In the genomic region with DNA sequence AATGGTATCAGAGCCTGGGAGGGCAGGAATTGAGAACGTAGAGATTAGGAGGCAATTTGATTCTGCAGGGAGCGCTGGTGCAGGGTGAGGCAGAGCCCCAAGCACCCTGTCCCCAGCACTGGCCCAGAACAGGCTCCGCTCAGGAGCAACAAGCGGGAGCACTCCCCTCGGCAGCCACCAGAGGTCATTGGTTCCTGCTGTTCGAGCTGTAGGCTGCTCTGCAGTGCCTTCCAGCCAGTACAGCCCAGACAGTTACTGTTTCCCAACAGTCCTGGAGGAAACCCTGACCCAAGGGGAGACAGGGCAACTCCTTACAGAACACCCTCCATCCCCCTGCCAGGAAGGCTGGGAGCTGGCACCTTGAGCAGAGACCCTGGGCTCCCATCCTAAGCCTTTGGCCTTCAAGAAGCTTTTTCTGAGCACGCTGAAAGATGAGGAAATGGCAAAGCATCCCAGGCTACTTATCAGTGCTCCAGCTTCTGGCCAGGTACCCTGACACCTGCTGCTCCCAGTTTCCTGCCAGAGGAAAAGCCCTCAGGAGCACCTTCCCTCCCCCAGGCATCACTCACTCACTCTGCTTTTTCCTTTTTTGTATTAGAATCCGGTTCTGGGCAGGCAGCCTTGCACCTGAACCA, we compare ENCODE assay signal across 8 cellular contexts.
DNase-seq lines count a peak whose midpoint lies in the region; ATAC-seq, FAIRE-seq and TF ChIP-seq lines count a peak whose summit lies in the region.

No MANE protein-coding gene starts in this region.

- H3K4me3 ChIP-seq in LNCaP clone FGC (ENCODE audit: low read depth, low read length), result no peak overlapping the region

- ATAC-seq in GM21723 (IDR thresholded peaks at IDR 0.05; ENCODE audit: unreplicated experiment), result peak; percentile 84

- TF ChIP-seq CTCF in LNCaP clone FGC (IDR thresholded peaks at IDR 0.05; ENCODE audit: control insufficient read depth, extremely low read depth, insufficient read depth), result peak; percentile 95

- FAIRE-seq in urothelium cell line (lab: Jason Lieb, UNC), result peak; percentile 46

- DNase-seq in DMS53 (lab: John Stamatoyannopoulos, UW) (peak; percentile 95), LNCaP clone FGC (ENCODE audit: low read depth) (no peak), SHP77 treated with DMSO at 0.1 percent for 48 hours (lab: John Stamatoyannopoulos, UW) (peak; percentile 51), germinal center (ENCODE audit: low spot score) (peak; percentile 80), pons (ENCODE audit: low spot score) (peak; percentile 63), urothelium cell line (ENCODE audit: low spot score) (peak; percentile 93)
- DNase-seq in activated effector memory CD4-positive, alpha-beta T cell treated with anti-CD3 and anti-CD28 coated beads, Interleukin-2, amount 50 U/mL, for 16 hours, result peak; percentile 86
